28 cellular contexts compared by ENCODE assay signal in the genomic region with DNA sequence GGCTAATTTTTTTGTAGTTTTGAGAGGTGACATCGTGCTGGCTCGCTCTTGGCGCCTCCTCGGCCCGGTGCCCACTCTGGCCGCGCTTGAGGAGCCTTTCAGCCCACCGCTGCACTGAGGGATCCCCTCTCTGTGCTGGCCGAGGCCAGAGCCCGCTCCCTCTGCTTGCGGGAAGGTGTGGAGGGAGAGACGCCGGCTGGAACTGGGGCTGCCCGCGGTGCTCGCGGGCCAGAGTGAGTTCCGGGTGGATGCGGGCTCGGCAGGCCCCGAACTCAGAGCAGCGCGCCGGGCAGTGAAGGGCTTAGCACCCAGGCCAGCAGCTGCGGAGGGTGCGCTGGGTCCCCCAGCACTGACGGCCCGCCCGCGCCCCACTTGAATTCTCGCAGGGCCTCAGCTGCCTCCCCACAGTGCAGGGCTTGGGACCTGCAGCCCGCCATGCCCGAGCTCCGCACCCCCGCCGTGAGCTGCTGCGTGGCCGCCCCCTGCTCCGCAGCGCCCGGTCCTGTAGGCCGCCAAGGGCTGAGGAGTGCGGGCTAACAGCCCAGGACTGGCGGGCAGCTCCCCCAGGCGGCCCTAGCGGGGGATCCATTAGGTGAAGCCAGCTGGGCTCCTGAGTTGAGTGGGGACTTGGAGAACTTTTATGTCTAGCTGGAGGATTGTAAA.
"Had no signal": no experiment of that assay in that cellular context is flagged by ENCODE, and none has a peak within 500 bp of the region (broad histone marks: within the 10 kb centered on the region; RNA-seq: fewer than 3 reads in every experiment).

No MANE protein-coding gene starts in this region.

- H3K36me3 ChIP-seq: gastrocnemius medialis, heart left ventricle, left ventricle myocardium inferior, lower lobe of right lung, neutrophil, pancreas, thoracic aorta, transverse colon, upper lobe of right lung, uterus had no signal

- H3K4me1 ChIP-seq: gastrocnemius medialis, heart left ventricle, left ventricle myocardium inferior, lower lobe of right lung, pancreas, transverse colon, upper lobe of right lung, uterus had no signal

- H3K9me3 ChIP-seq: gastrocnemius medialis, heart left ventricle, left ventricle myocardium inferior, lower lobe of right lung, neutrophil, pancreas, thoracic aorta, transverse colon, upper lobe of right lung, uterus had no signal

- H3K4me1 Mint-ChIP-seq: natural killer cell; stimulated activated effector memory CD8-positive, alpha-beta T cell treated with anti-CD3 and anti-CD28 coated beads, Interleukin-12 subunit alpha, Interleukin-12 subunit beta, amount 100 ng/mL, for 72 hours had no signal

- H3K9me3 Mint-ChIP-seq: stimulated activated effector memory CD8-positive, alpha-beta T cell treated with anti-CD3 and anti-CD28 coated beads, Interleukin-12 subunit alpha, Interleukin-12 subunit beta, amount 100 ng/mL, for 72 hours had no signal

- H3K27me3 ChIP-seq: dorsolateral prefrontal cortex, gastrocnemius medialis, heart left ventricle, hepatocyte, neutrophil, pancreas, transverse colon, upper lobe of right lung, uterus had no signal

- H3K4me3 ChIP-seq: dorsolateral prefrontal cortex, gastrocnemius medialis, heart left ventricle, hepatocyte, left ventricle myocardium inferior, lower lobe of right lung, pancreas, smooth muscle cell, thoracic aorta, transverse colon, upper lobe of right lung, uterus had no signal

- H3K27ac Mint-ChIP-seq: natural killer cell; stimulated activated effector memory CD8-positive, alpha-beta T cell treated with anti-CD3 and anti-CD28 coated beads, Interleukin-12 subunit alpha, Interleukin-12 subunit beta, amount 100 ng/mL, for 72 hours had no signal

- H3K27ac ChIP-seq: dorsolateral prefrontal cortex, epithelial cell of prostate, gastrocnemius medialis, heart left ventricle, hepatocyte, left ventricle myocardium inferior, lower lobe of right lung, neutrophil, pancreas, thoracic aorta, transverse colon, upper lobe of right lung, uterus had no signal

- H3K36me3 Mint-ChIP-seq: natural killer cell; stimulated activated effector memory CD8-positive, alpha-beta T cell treated with anti-CD3 and anti-CD28 coated beads, Interleukin-12 subunit alpha, Interleukin-12 subunit beta, amount 100 ng/mL, for 72 hours had no signal

- DNase-seq: caudate nucleus; cerebellar nuclear complex; dorsolateral prefrontal cortex; effector CD4-positive, alpha-beta T cell; foreskin fibroblast; gastrocnemius medialis; heart left ventricle; kidney glomerular epithelial cell; left colon; left ventricle myocardium inferior; lower lobe of right lung; natural killer cell; retina; stimulated activated CD4-positive, alpha-beta T cell treated with anti-CD3 and anti-CD28 coated beads, Interleukin-2, amount 100 ng/mL, for 24 hours; stimulated activated CD4-positive, alpha-beta T cell treated with anti-CD3 and anti-CD28 coated beads, Interleukin-4, amount 100 ng/mL, for 24 hours; substantia nigra; transverse colon; upper lobe of right lung; uterus had no signal

- H3K4me3 Mint-ChIP-seq: natural killer cell; stimulated activated effector memory CD8-positive, alpha-beta T cell treated with anti-CD3 and anti-CD28 coated beads, Interleukin-12 subunit alpha, Interleukin-12 subunit beta, amount 100 ng/mL, for 72 hours had no signal

- ATAC-seq: esophagus mucosa; gastrocnemius medialis; heart left ventricle; left colon; lower lobe of right lung; natural killer cell; pancreas; sciatic nerve; stimulated activated effector memory CD8-positive, alpha-beta T cell treated with anti-CD3 and anti-CD28 coated beads, Interleukin-12 subunit alpha, Interleukin-12 subunit beta, amount 100 ng/mL, for 72 hours; upper lobe of right lung had no signal
